19 cellular contexts compared by ENCODE assay signal in the genomic region with DNA sequence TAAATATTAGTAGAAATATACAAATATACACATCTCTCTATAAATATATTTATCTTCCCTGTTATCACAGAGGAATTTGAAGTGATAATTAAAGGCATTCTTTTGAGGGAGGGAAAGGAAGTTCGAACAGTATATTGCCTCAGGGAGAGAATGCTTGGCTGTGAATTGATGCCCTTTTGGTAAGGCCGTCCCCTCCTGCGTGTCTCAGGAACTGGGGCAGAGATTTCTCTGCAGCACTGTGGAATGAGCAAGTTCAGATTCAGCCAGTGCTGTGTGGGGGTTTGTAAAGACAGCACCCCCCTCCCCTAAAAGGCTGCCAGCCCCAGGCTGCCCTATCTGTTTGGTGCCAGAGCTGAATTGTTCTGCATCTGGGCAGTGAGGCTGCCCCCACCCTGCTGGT. TPM values are rescaled to one million over a fixed set of nuclear protein-coding genes. Genes with fewer than 3 reads are reported as not detected.
DNase-seq lines count a peak whose midpoint lies in the region; ATAC-seq, FAIRE-seq and TF ChIP-seq lines count a peak whose summit lies in the region.
"Had no signal": no experiment of that assay in that cellular context is flagged by ENCODE, and none has a peak within 500 bp of the region (broad histone marks: within the 10 kb centered on the region; RNA-seq: fewer than 3 reads in every experiment).

No MANE protein-coding gene starts in this region.

- H3K4me1 ChIP-seq in PC-9 (replicated peaks; ENCODE audit: insufficient read depth): peaks cover 19% of the 10 kb centered on the region

- peak overlapping the region; percentile 29 for H3K4me2 ChIP-seq in PC-9

- peaks cover 80% of the 10 kb centered on the region for H3K27me3 ChIP-seq in PC-9 (ENCODE audit: insufficient read depth, low read depth)

- H3K9me2 ChIP-seq in PC-9 (ENCODE audit: insufficient read depth): no peaks in the 10 kb centered on the region

- CTCF ChIA-PET in PC-9 (lab: Charles Lee): no interaction called here

- no peaks in the 10 kb centered on the region for H3K79me2 ChIP-seq in PC-9 (ENCODE audit: low read depth)

- ATAC-seq in HG02642 (IDR thresholded peaks at IDR 0.05; ENCODE audit: poor library complexity, unreplicated experiment): no peak
- ATAC-seq: GM12878, HCT116 had no signal

- DNase-seq in HTR-8/SVneo (ENCODE audit: insufficient read length, low spot score) (peak; percentile 47), PC-9 (peak in 1 of 2 experiments; percentile 53), islet precursor cell (peak; percentile 59), NCI-H748 (lab: John Stamatoyannopoulos, UW; ENCODE audit: unreplicated experiment) (no peak), HuH-7 (ENCODE audit: low spot score) (no peak), NCI-H82 (lab: John Stamatoyannopoulos, UW) (no peak)
- DNase-seq: CD4-positive, CD25-positive, alpha-beta regulatory T cell; GM23248; Kasumi-1; MG63; NCI-H1417 treated with DMSO at 0.1 percent for 48 hours; NCI-H187; NCI-H510A; NCI-H774; Right ventricle myocardium superior had no signal

- no TSS peak for BruUV-seq in PC-9 (replicated peaks; lab: Mats Ljungman, UMichigan)

- no peak overlapping the region for H3K4me3 ChIP-seq in PC-9
- H3K4me3 ChIP-seq: GM12878, GM23248, MG63 had no signal

- no peaks in the 10 kb centered on the region for H3K9me3 ChIP-seq in PC-9 (ENCODE audit: insufficient read depth, low read depth)
- H3K9me3 ChIP-seq: MG63 had no signal

- FAIRE-seq in HTR-8/SVneo (lab: Jason Lieb, UNC): no peak
- FAIRE-seq: GM12878, RCC 7860 had no signal

- no peaks in the 10 kb centered on the region for H3F3A ChIP-seq in PC-9 (ENCODE audit: insufficient read depth, low read depth)

- no peak overlapping the region for H3K27ac ChIP-seq in PC-9
- H3K27ac ChIP-seq: GM23248 had no signal

- no peak overlapping the region for H2AFZ ChIP-seq in PC-9
- H2AFZ ChIP-seq: GM23248 had no signal

- H4K20me1 ChIP-seq in PC-9 (ENCODE audit: insufficient read depth): no peaks in the 10 kb centered on the region

- POLR2A ChIA-PET in PC-9 (lab: Charles Lee; ENCODE audit: unreplicated experiment): no interaction called here

- intact Hi-C loops in PC-9 (cut with micrococcal nuclease; ENCODE audit: unreplicated experiment): no loop called here

- H3K36me3 ChIP-seq in PC-9 (ENCODE audit: low read depth): no peaks in the 10 kb centered on the region
- H3K36me3 ChIP-seq: MG63 had no signal

- no peak for TF ChIP-seq CTCF in PC-9 (conservative IDR thresholded peaks at IDR 0.05)

RNA-seq across cellular contexts. Expression of gene UBE2QL1, which starts 42.0 kb away (rescaled TPM):
- total RNA-seq in PC-9 (2021): not detected in 2 replicates
- total RNA-seq: CD4-positive, CD25-positive, alpha-beta regulatory T cell; GM23248 had no signal

Comparison
In these comparisons a context has a peak if more than half of its experiments do, and no peak if none do; other contexts are left out.
1. DNase-seq: peak in HTR-8/SVneo (single experiment) and islet precursor cell (single experiment); none in NCI-H748 (single experiment), HuH-7 (single experiment) and NCI-H82 (single experiment).